Comparison of ENCODE assay signal across 22 cellular contexts in genomic region chr4:170271723-170272122, GRCh38.
DNase-seq lines count a peak whose midpoint lies in the region; ATAC-seq and TF ChIP-seq lines count a peak whose summit lies in the region.
"Had no signal": no experiment of that assay in that cellular context is flagged by ENCODE, and none has a peak within 500 bp of the region (broad histone marks: within the 10 kb centered on the region; RNA-seq: fewer than 3 reads in every experiment).

No MANE protein-coding gene starts in this region.

- no peaks in the 10 kb centered on the region for H3K79me2 ChIP-seq in smooth muscle cell (ENCODE audit: low read depth)

- TF ChIP-seq CTCF in smooth muscle cell (IDR thresholded peaks at IDR 0.05; ENCODE audit: borderline replicate concordance, insufficient read depth, poor library complexity, severe bottlenecking) = no peak

- H3K27ac Mint-ChIP-seq in activated T-helper 2 cell treated with anti-CD3 and anti-CD28 coated beads, Interferon-gamma antibody, Interleukin-2, Interleukin-4, amounts not matched to agents 10 μg/mL and 5 μg/mL and 100 μg/mL, durations not matched to agents 14 hours and 24 hours and 36 hours = no peak overlapping the region
- H3K27ac Mint-ChIP-seq: CD4-positive, CD25-positive, alpha-beta regulatory T cell had no signal

- H3K36me3 ChIP-seq in smooth muscle cell (ENCODE audit: low read depth) = no peaks in the 10 kb centered on the region
- H3K36me3 ChIP-seq: MG63 had no signal

- no peak overlapping the region for H3K9ac ChIP-seq in smooth muscle cell (ENCODE audit: low read depth)
- H3K9ac ChIP-seq: GM23248 had no signal

- no peaks in the 10 kb centered on the region for H3K36me3 Mint-ChIP-seq in activated T-helper 2 cell treated with anti-CD3 and anti-CD28 coated beads, Interferon-gamma antibody, Interleukin-2, Interleukin-4, amounts not matched to agents 10 μg/mL and 5 μg/mL and 100 μg/mL, durations not matched to agents 14 hours and 24 hours and 36 hours (ENCODE audit: low read depth)
- H3K36me3 Mint-ChIP-seq: CD4-positive, CD25-positive, alpha-beta regulatory T cell had no signal

- peak overlapping the region; percentile 59 for H3K4me2 ChIP-seq in smooth muscle cell

- no peaks in the 10 kb centered on the region for H3K9me3 Mint-ChIP-seq in activated T-helper 2 cell treated with anti-CD3 and anti-CD28 coated beads, Interferon-gamma antibody, Interleukin-2, Interleukin-4, amounts not matched to agents 10 μg/mL and 5 μg/mL and 100 μg/mL, durations not matched to agents 14 hours and 24 hours and 36 hours

- 10% methylated on average over 2 of the region's 2 CpGs for WGBS in smooth muscle cell (ENCODE audit: low lambda C conversion rate)

- H3K4me3 ChIP-seq in smooth muscle cell = no peak overlapping the region
- H3K4me3 ChIP-seq: GM23248, MG63 had no signal

- no peaks in the 10 kb centered on the region for H3K27me3 ChIP-seq in smooth muscle cell (ENCODE audit: low read depth)
- H3K27me3 ChIP-seq: MG63 had no signal

- H3K4me1 Mint-ChIP-seq in activated T-helper 2 cell treated with anti-CD3 and anti-CD28 coated beads, Interferon-gamma antibody, Interleukin-2, Interleukin-4, amounts not matched to agents 10 μg/mL and 5 μg/mL and 100 μg/mL, durations not matched to agents 14 hours and 24 hours and 36 hours (ENCODE audit: low read depth) = no peaks in the 10 kb centered on the region
- H3K4me1 Mint-ChIP-seq: CD4-positive, CD25-positive, alpha-beta regulatory T cell had no signal

- intact Hi-C loops in activated T-helper 2 cell treated with anti-CD3 and anti-CD28 coated beads, Interferon-gamma antibody, Interleukin-2, Interleukin-4, amounts not matched to agents 10 μg/mL and 5 μg/mL and 100 μg/mL, durations not matched to agents 14 hours and 24 hours and 36 hours (cut with micrococcal nuclease) = no loop called here

- DNase-seq in amniotic epithelial cell (ENCODE audit: low read depth) (peak; percentile 87), smooth muscle cell (lab: John Stamatoyannopoulos, UW; ENCODE audit: unreplicated experiment) (no peak), DMS53 treated with DMSO at 0.1 percent for 48 hours (lab: John Stamatoyannopoulos, UW; ENCODE audit: unreplicated experiment) (no peak)
- no peak for DNase-seq in activated T-helper 2 cell treated with anti-CD3 and anti-CD28 coated beads, Interferon-gamma antibody, Interleukin-2, Interleukin-4, amounts not matched to agents 10 μg/mL and 5 μg/mL and 100 μg/mL, durations not matched to agents 14 hours and 24 hours and 36 hours (ENCODE audit: low spot score)
- DNase-seq: CD4-positive, CD25-positive, alpha-beta regulatory T cell; COR-L47; DND-41; GM23248; HCEC 1CT; Kasumi-1; MG63; NCI-H1092; NCI-H1436; NCI-H187 treated with DMSO at 0.1 percent for 48 hours; NCI-H2107; NCI-H446 treated with DMSO at 0.1 percent for 48 hours; NCI-H69 had no signal

- no peaks in the 10 kb centered on the region for H3K9me3 ChIP-seq in smooth muscle cell (replicated peaks; ENCODE audit: low read depth)
- H3K9me3 ChIP-seq: MG63 had no signal

- no peaks in the 10 kb centered on the region for H3F3A ChIP-seq in smooth muscle cell (ENCODE audit: low read depth)

- H3K27ac ChIP-seq in smooth muscle cell (ENCODE audit: low read depth) = peak overlapping the region; percentile 25
- H3K27ac ChIP-seq: GM23248 had no signal

- H2AFZ ChIP-seq in smooth muscle cell (ENCODE audit: low read depth) = no peak overlapping the region
- H2AFZ ChIP-seq: GM23248 had no signal

- H4K20me1 ChIP-seq in smooth muscle cell (ENCODE audit: low read depth) = no peaks in the 10 kb centered on the region

- H3K4me1 ChIP-seq in smooth muscle cell (ENCODE audit: low read depth) = peaks cover 7% of the 10 kb centered on the region

- no peak overlapping the region for H3K4me3 Mint-ChIP-seq in activated T-helper 2 cell treated with anti-CD3 and anti-CD28 coated beads, Interferon-gamma antibody, Interleukin-2, Interleukin-4, amounts not matched to agents 10 μg/mL and 5 μg/mL and 100 μg/mL, durations not matched to agents 14 hours and 24 hours and 36 hours (ENCODE audit: low read depth)

- ATAC-seq in GM18867 (IDR thresholded peaks at IDR 0.05; ENCODE audit: unreplicated experiment) (peak; percentile 46), HG03432 (IDR thresholded peaks at IDR 0.05; ENCODE audit: unreplicated experiment) (peak; percentile 58), GM18502 (IDR thresholded peaks at IDR 0.05; ENCODE audit: poor library complexity, unreplicated experiment) (no peak)
- ATAC-seq: Panc1, SK-N-SH treated with all-trans-retinoic acid at 6 μM for 48 hours had no signal

- H3K27me3 Mint-ChIP-seq in activated T-helper 2 cell treated with anti-CD3 and anti-CD28 coated beads, Interferon-gamma antibody, Interleukin-2, Interleukin-4, amounts not matched to agents 10 μg/mL and 5 μg/mL and 100 μg/mL, durations not matched to agents 14 hours and 24 hours and 36 hours (ENCODE audit: low read depth) = no peaks in the 10 kb centered on the region
- H3K27me3 Mint-ChIP-seq: CD4-positive, CD25-positive, alpha-beta regulatory T cell had no signal
